9 cellular contexts compared by ENCODE assay signal in genomic region chr13:111183959-111184684, GRCh38.
DNase-seq lines count a peak whose midpoint lies in the region; ATAC-seq and TF ChIP-seq lines count a peak whose summit lies in the region.
"Had no signal": no experiment of that assay in that cellular context is flagged by ENCODE, and none has a peak within 500 bp of the region (broad histone marks: within the 10 kb centered on the region; RNA-seq: fewer than 3 reads in every experiment).

No MANE protein-coding gene starts in this region.

- H3K4me1 ChIP-seq in OCI-LY7 (ENCODE audit: insufficient read depth, low read length, poor library complexity, severe bottlenecking) (peaks cover 73% of the 10 kb centered on the region), heart right ventricle (peaks cover 15 to 72% (median 59%) of the 10 kb centered on the region in 9 donors), tibial nerve (peaks cover 7 to 82% (median 57%) of the 10 kb centered on the region in 4 donors)

- H3K9me3 ChIP-seq in OCI-LY7 (ENCODE audit: low read length) (no peaks in the 10 kb centered on the region; the same call in 1 of the 2 replicates), heart right ventricle (no peaks in the 10 kb centered on the region), tibial nerve (no peaks in the 10 kb centered on the region)

- peak overlapping the region; percentile 74 for H3K4me2 ChIP-seq in OCI-LY7 (ENCODE audit: low read length)

- no peaks in the 10 kb centered on the region for H3K27me3 ChIP-seq in heart right ventricle
- no peaks in the 10 kb centered on the region for H3K27me3 ChIP-seq in tibial nerve

- 75 to 82% methylated on average over 13 of the region's 13 CpGs for WGBS in heart right ventricle, 2 donors
- 56 to 62% methylated on average over 13 of the region's 13 CpGs for WGBS in tibial nerve, 2 donors

- TF ChIP-seq EP300 in tibial nerve (IDR thresholded peaks at IDR 0.05), result no peak

- peak overlapping the region; percentile 69 for H3K4me3 ChIP-seq in OCI-LY7 (ENCODE audit: low read depth, low read length, poor library complexity, severe bottlenecking)
- H3K4me3 ChIP-seq in heart right ventricle, result no peak overlapping the region
- no peak overlapping the region for H3K4me3 ChIP-seq in tibial nerve

- ATAC-seq in heart right ventricle, result peak in 6 of 8 donors; percentile 2 to 40 (median 24)

- no peak for TF ChIP-seq POLR2A in tibial nerve (IDR thresholded peaks at IDR 0.05)

- H3K79me2 ChIP-seq in OCI-LY7 (ENCODE audit: insufficient read depth, low read depth, low read length), result peaks cover 90% of the 10 kb centered on the region

- peak overlapping the region; percentile 100 for H3K27ac ChIP-seq in OCI-LY7 (ENCODE audit: low read depth, low read length, poor library complexity, severe bottlenecking)
- H3K27ac ChIP-seq in heart right ventricle, result peak overlapping the region; percentile 17 to 85 (median 76)
- peak overlapping the region in 3 of 4 donors; percentile 57 to 72 (median 67) for H3K27ac ChIP-seq in tibial nerve

- CTCF ChIA-PET in OCI-LY7 (lab: Charles Lee; ENCODE audit: unreplicated experiment), result no interaction called here
- CTCF ChIA-PET in GM10248 (lab: Yijun Ruan, JAX), result interaction anchor here (0.9 to 2.4 kb wide), 8 partner anchors 7 to 269 kb away, joined by 3 to 9 read pairs (median 6); partner anchors contain the start of gene ANKRD10

- intact Hi-C loops in OCI-LY7 (cut with micrococcal nuclease; ENCODE audit: unreplicated experiment), result loop anchor here (1.0 to 10.0 kb wide), 5 partner anchors 18 to 469 kb away; partner anchors contain the start of genes ANKRD10 and ING1
- intact Hi-C loops in heart right ventricle (cut with DNase I), result no loop called here

- no peaks in the 10 kb centered on the region for H3K9me2 ChIP-seq in OCI-LY7 (ENCODE audit: insufficient read depth, low read length)

- H3K36me3 ChIP-seq in OCI-LY7 (ENCODE audit: insufficient read depth, low read length) (peaks cover 33% of the 10 kb centered on the region), heart right ventricle (peaks cover 0 to 4% (median 0%) of the 10 kb centered on the region in 9 donors), tibial nerve (no peaks in the 10 kb centered on the region)

- no peak for TF ChIP-seq CTCF in OCI-LY7 (conservative IDR thresholded peaks at IDR 0.05; ENCODE audit: low read length)
- no peak for TF ChIP-seq CTCF in heart right ventricle (IDR thresholded peaks at IDR 0.05)
- no peak for TF ChIP-seq CTCF in tibial nerve (IDR thresholded peaks at IDR 0.05)
- TF ChIP-seq CTCF in GM10248 (IDR thresholded peaks at IDR 0.05; ENCODE audit: control extremely low read depth, extremely low read depth, low read depth, missing control alignments), result no peak

- BruUV-seq in OCI-LY7 (replicated peaks; lab: Mats Ljungman, UMichigan), result TSS peak; percentile 84

- DNase-seq in activated T-cell treated with anti-CD3 and anti-CD28 coated beads, Interleukin-2, amount 50 U/mL, for 1 hour, result peak; percentile 39
- DNase-seq in activated T-cell treated with anti-CD3 and anti-CD28 coated beads, Interleukin-2, amount 50 U/mL, for 48 hours, result no peak
- DNase-seq in OCI-LY7 (ENCODE audit: low spot score) (peak; percentile 53), heart right ventricle (no peak), tibial nerve (ENCODE audit: low spot score in 2 of 2) (no peak), GM10248 (ENCODE audit: extremely low spot score) (no peak), COR-L47 (lab: John Stamatoyannopoulos, UW) (no peak)
- no peak for DNase-seq in activated effector memory CD4-positive, alpha-beta T cell treated with Interleukin-2 at 50 U/mL for 16 hours
- DNase-seq: NCI-H187 had no signal

- 0 out of 2 replicates have a peak overlapping the region, but pooled peaks have one; percentile 19 for H2AFZ ChIP-seq in OCI-LY7 (ENCODE audit: low read length)

- POLR2A ChIA-PET in OCI-LY7 (lab: Charles Lee) (interaction anchor here (0.8 to 2.0 kb wide), 7 partner anchors 15 to 30 kb away, joined by 3 to 14 read pairs (median 7); no protein-coding TSS in a partner anchor), GM10248 (lab: Yijun Ruan, JAX) (interaction anchor here (0.9 to 1.3 kb wide), 4 partner anchors 10 to 469 kb away, joined by 3 to 8 read pairs (median 4); no protein-coding TSS in a partner anchor)

- peaks cover 7% of the 10 kb centered on the region; the same call in 1 of the 2 replicates for H4K20me1 ChIP-seq in OCI-LY7 (ENCODE audit: insufficient read depth, low read length)

Comparison
In these comparisons a context has a peak if more than half of its experiments do, and no peak if none do; other contexts are left out.
1. DNase-seq: peak in activated T-cell treated with anti-CD3 and anti-CD28 coated beads, Interleukin-2, amount 50 U/mL, for 1 hour (single experiment) and OCI-LY7 (single experiment); none in activated T-cell treated with anti-CD3 and anti-CD28 coated beads, Interleukin-2, amount 50 U/mL, for 48 hours (0 of 2), heart right ventricle (0 of 2), tibial nerve (0 of 2), activated effector memory CD4-positive, alpha-beta T cell treated with Interleukin-2 at 50 U/mL for 16 hours (single experiment), GM10248 (single experiment) and COR-L47 (single experiment).
2. Peak in every context shown above with its lines, with median percentiles within 50 percentile points of each other: H3K27ac ChIP-seq.